Comparison of ENCODE assay signal across 8 cellular contexts in genomic region chr19:51570962-51571575, GRCh38. TPM values are rescaled to one million over a fixed set of nuclear protein-coding genes. Genes with fewer than 3 reads are reported as not detected.
DNase-seq lines count a peak whose midpoint lies in the region; ATAC-seq, FAIRE-seq and TF ChIP-seq lines count a peak whose summit lies in the region.

Gene ZNF175 (plus strand): TSS chr19:51571283. CDS start chr19:51573330, 2,047 bp downstream.

- H3K79me2 ChIP-seq in neural progenitor cell (ENCODE audit: low read depth) = peaks cover 11% of the 10 kb centered on the region

- FAIRE-seq in frontal cortex (lab: Jason Lieb, UNC) = peak; percentile 91

- H3K4me3 ChIP-seq in neural progenitor cell = peak within 1 kb of the TSS; percentile 56
- H3K4me3 ChIP-seq in stomach = peak within 1 kb of the TSS; percentile 59 to 82 (median 76)

- H3K4me1 ChIP-seq in neural progenitor cell (no peaks in the 10 kb centered on the region), stomach (peaks cover 10 to 25% (median 23%) of the 10 kb centered on the region in 4 donors)

- peak within 1 kb of the TSS; percentile 80 for H3K4me2 ChIP-seq in neural progenitor cell

- H3K9ac ChIP-seq in neural progenitor cell = peak within 1 kb of the TSS; percentile 55

- H3K27me3 Mint-ChIP-seq in neural progenitor cell (ENCODE audit: insufficient read depth, low read depth) = peaks cover 2% of the 10 kb centered on the region

- peak within 1 kb of the TSS; percentile 78 for H2AFZ ChIP-seq in neural progenitor cell (replicated peaks)

- DNase-seq in DMS153 treated with DMSO at 0.1 percent for 48 hours (lab: John Stamatoyannopoulos, UW; ENCODE audit: unreplicated experiment) = peak; percentile 88
- DNase-seq in Kasumi-1 (lab: John Stamatoyannopoulos, UW) = peak; percentile 93 to 94
- DNase-seq in SIG-M5 (lab: John Stamatoyannopoulos, UW) = peak; percentile 79
- peak; percentile 90 for DNase-seq in activated naive CD4-positive, alpha-beta T cell treated with Interleukin-2 at 50 U/mL for 16 hours
- peak; percentile 67 to 81 for DNase-seq in frontal cortex (ENCODE audit: low spot score in 2 of 2)
- peak; percentile 93 for DNase-seq in neural progenitor cell (ENCODE audit: low spot score)
- DNase-seq in stomach = peak; percentile 94

- H3K27ac Mint-ChIP-seq in neural progenitor cell = peak within 1 kb of the TSS; percentile 69

- H3K27ac ChIP-seq in neural progenitor cell = no peak within 1 kb of the TSS
- peak within 1 kb of the TSS in 4 of 5 donors; percentile 57 to 84 (median 74) for H3K27ac ChIP-seq in stomach

- no peaks in the 10 kb centered on the region for H4K20me1 ChIP-seq in neural progenitor cell (ENCODE audit: low read depth)

- H3K9me3 ChIP-seq in neural progenitor cell (ENCODE audit: low read depth) = no peaks in the 10 kb centered on the region
- no peaks in the 10 kb centered on the region for H3K9me3 ChIP-seq in stomach

- intact Hi-C loops in stomach (cut with DNase I; ENCODE audit: low total_unique reads) = no loop called here

- H3K36me3 Mint-ChIP-seq in neural progenitor cell = peaks cover 2% of the 10 kb centered on the region

- peak within 1 kb of the TSS; percentile 93 for H3K4me3 Mint-ChIP-seq in neural progenitor cell

- H3K27me3 ChIP-seq in neural progenitor cell (peaks cover 20% of the 10 kb centered on the region), stomach (peaks cover 0 to 10% (median 3%) of the 10 kb centered on the region in 3 donors)

- TF ChIP-seq CTCF in neural progenitor cell (IDR thresholded peaks at IDR 0.05) (no peak), stomach (IDR thresholded peaks at IDR 0.05) (peak in 1 of 7 experiments; percentile 21)

- H3K36me3 ChIP-seq in neural progenitor cell (no peaks in the 10 kb centered on the region), stomach (peaks cover 4 to 28% (median 26%) of the 10 kb centered on the region in 4 donors)

- H3F3A ChIP-seq in neural progenitor cell (ENCODE audit: low read depth) = no peaks in the 10 kb centered on the region

- peaks cover 14% of the 10 kb centered on the region for H3K4me1 Mint-ChIP-seq in neural progenitor cell

- 0 to 1% (median 0%) methylated on average over 30 of the region's 30 CpGs for WGBS in stomach, 5 donors

- no peak for TF ChIP-seq POLR2A in stomach (IDR thresholded peaks at IDR 0.05)

- TF ChIP-seq EP300 in stomach (IDR thresholded peaks at IDR 0.05) = no peak

- H3K9me3 Mint-ChIP-seq in neural progenitor cell = no peaks in the 10 kb centered on the region

- ATAC-seq in GM21786 (IDR thresholded peaks at IDR 0.05; ENCODE audit: unreplicated experiment) = peak; percentile 75

RNA-seq across cellular contexts. Expression of gene ZNF175, which starts in this region (rescaled TPM):
- total RNA-seq in frontal cortex (7.3 TPM), neural progenitor cell (ENCODE audit: low replicate concordance) (5.0 and 8.1 TPM in 2 replicates), stomach (10 to 100 TPM in 1 of 5 donors, 1 to 10 TPM in 4; 3.8 to 12.9 (median 5.0) TPM)
- 1 to 10 TPM; 1.2 to 3.1 (median 1.7) TPM for polyA plus RNA-seq in stomach
